27 cellular contexts compared by ENCODE assay signal in genomic region chr9:121464968-121465367, GRCh38. TPM values are rescaled to one million over a fixed set of nuclear protein-coding genes. Genes with fewer than 3 reads are reported as not detected.
DNase-seq lines count a peak whose midpoint lies in the region; ATAC-seq, FAIRE-seq and TF ChIP-seq lines count a peak whose summit lies in the region.
"Had no signal": no experiment of that assay in that cellular context is flagged by ENCODE, and none has a peak within 500 bp of the region (broad histone marks: within the 10 kb centered on the region; RNA-seq: fewer than 3 reads in every experiment).

No MANE protein-coding gene starts in this region.

- no peak overlapping the region for H3K9ac ChIP-seq in endothelial cell of umbilical vein (replicated peaks; ENCODE audit: extremely low read depth, insufficient read depth, low read length)
- H3K9ac ChIP-seq: GM23248 had no signal

- DNase-seq in NCI-H1105 treated with DMSO at 0.1 percent for 48 hours (lab: John Stamatoyannopoulos, UW), result peak; percentile 19
- no peak for DNase-seq in NCI-H1105 (lab: John Stamatoyannopoulos, UW)
- DNase-seq in A549 (ENCODE audit: low read depth in 1 of 2, low spot score in 1 of 2), result peak in 1 of 2 experiments; percentile 9
- DNase-seq in endothelial cell of umbilical vein (ENCODE audit: low read depth, low spot score), result no peak
- peak; percentile 68 for DNase-seq in osteoblast (ENCODE audit: insufficient read length, low spot score, missing footprints)
- no peak for DNase-seq in amygdala (lab: John Stamatoyannopoulos, UW)
- no peak for DNase-seq in activated naive CD4-positive, alpha-beta T cell treated with anti-CD3 and anti-CD28 coated beads, Interleukin-2, amount 50 U/mL, for 16 hours
- DNase-seq: AML-193; C1 segment of cervical spinal cord; CD8-positive, alpha-beta T cell; DND-41; GM23248; HCEC 1CT; MV-4-11; NCI-H1417 treated with DMSO at 0.1 percent for 48 hours; NCI-H187; NCI-H2227 treated with DMSO at 0.1 percent for 48 hours; NCI-H510A treated with DMSO at 0.1 percent for 48 hours; NCI-H748 treated with DMSO at 0.1 percent for 48 hours; Peyer's patch had no signal

- no TSS peak for BruUV-seq in endothelial cell of umbilical vein (replicated peaks; lab: Mats Ljungman, UMichigan)

- H3K9me1 ChIP-seq in endothelial cell of umbilical vein (replicated peaks; ENCODE audit: control insufficient read depth, extremely low read depth, insufficient read depth, low read length), result no peaks in the 10 kb centered on the region

- no peaks in the 10 kb centered on the region for H3K4me1 ChIP-seq in A549
- no peaks in the 10 kb centered on the region for H3K4me1 ChIP-seq in endothelial cell of umbilical vein (ENCODE audit: control insufficient read depth, extremely low read depth, insufficient read depth, low read length)
- no peaks in the 10 kb centered on the region for H3K4me1 ChIP-seq in osteoblast (ENCODE audit: insufficient read depth, low read length)
- H3K4me1 ChIP-seq: Peyer's patch, SJSA1 had no signal

- no peaks in the 10 kb centered on the region for H4K20me1 ChIP-seq in endothelial cell of umbilical vein (replicated peaks; ENCODE audit: control insufficient read depth, extremely low read depth, insufficient read depth, low read length)
- no peaks in the 10 kb centered on the region for H4K20me1 ChIP-seq in osteoblast (ENCODE audit: insufficient read depth, low read length)

- no peak for TF ChIP-seq RAD21 in A549 (conservative IDR thresholded peaks at IDR 0.05 in 1 of 2, IDR thresholded peaks at IDR 0.05 in 1 of 2)

- peak; percentile 69 to 72 for ATAC-seq in A549
- ATAC-seq in HG02870 (IDR thresholded peaks at IDR 0.05; ENCODE audit: unreplicated experiment), result no peak
- ATAC-seq: CD8-positive, alpha-beta T cell had no signal

- TF ChIP-seq EP300 in A549 (IDR thresholded peaks at IDR 0.05), result no peak

- no peaks in the 10 kb centered on the region for H3K79me2 ChIP-seq in endothelial cell of umbilical vein (ENCODE audit: control insufficient read depth, insufficient read depth, low read length)
- no peaks in the 10 kb centered on the region for H3K79me2 ChIP-seq in osteoblast (ENCODE audit: insufficient read depth, low read length)

- TF ChIP-seq POLR2A in A549 (IDR thresholded peaks at IDR 0.05; ENCODE audit: low read length) (no peak), endothelial cell of umbilical vein (IDR thresholded peaks at IDR 0.05; ENCODE audit: low read depth, low read length) (no peak)

- dilution Hi-C loops in endothelial cell of umbilical vein (cut with MboI; ENCODE audit: extremely low pct_ligation_motif_present, low sequenced_read_pairs), result no loop called here

- no peak overlapping the region for H3K4me2 ChIP-seq in A549
- no peak overlapping the region for H3K4me2 ChIP-seq in endothelial cell of umbilical vein (ENCODE audit: insufficient read depth, low read length)
- no peak overlapping the region for H3K4me2 ChIP-seq in osteoblast (ENCODE audit: insufficient read depth, low read length)

- H3K27me3 ChIP-seq in endothelial cell of umbilical vein (ENCODE audit: control insufficient read depth in 2 of 2, insufficient read depth in 2 of 2, low read length in 2 of 2) (peaks cover 25 to 33% of the 10 kb centered on the region in 2 experiments), osteoblast (ENCODE audit: insufficient read depth, low read length) (peaks cover 30% of the 10 kb centered on the region)
- H3K27me3 ChIP-seq: Peyer's patch had no signal

- POLR2A ChIA-PET in A549 (lab: Yijun Ruan, JAX) (no interaction called here), endothelial cell of umbilical vein (lab: Charles Lee) (no interaction called here)

- H3K27ac ChIP-seq in A549, result no peak overlapping the region
- H3K27ac ChIP-seq in endothelial cell of umbilical vein (ENCODE audit: insufficient read depth, low read depth, low read length), result no peak overlapping the region
- no peak overlapping the region for H3K27ac ChIP-seq in osteoblast (ENCODE audit: low read depth, low read length)
- H3K27ac ChIP-seq: 22Rv1, GM23248, Peyer's patch, SJSA1 had no signal

- H2AFZ ChIP-seq in endothelial cell of umbilical vein (ENCODE audit: low read depth, low read length) (no peak overlapping the region), osteoblast (ENCODE audit: low read length) (no peak overlapping the region)
- H2AFZ ChIP-seq: GM23248 had no signal

- CTCF ChIA-PET in A549 (lab: Yijun Ruan, JAX) (interaction anchor here (0.7 to 1.0 kb wide), 4 partner anchors 11 to 747 kb away, joined by 3 read pairs; no protein-coding TSS in a partner anchor), endothelial cell of umbilical vein (lab: Charles Lee) (interaction anchor here (1.0 kb wide), 1 partner anchor 19 kb away, joined by 4 read pairs; no protein-coding TSS in a partner anchor)

- intact Hi-C loops in endothelial cell of umbilical vein (cut with micrococcal nuclease), result no loop called here

- no peak for TF ChIP-seq CTCF in A549 (IDR thresholded peaks at IDR 0.05)
- TF ChIP-seq CTCF in endothelial cell of umbilical vein (IDR thresholded peaks at IDR 0.05; ENCODE audit: extremely low read depth in 1 of 2, insufficient read depth in 1 of 2, low read depth in 1 of 2, low read length in 2 of 2), result no peak
- TF ChIP-seq CTCF in osteoblast (IDR thresholded peaks at IDR 0.05; ENCODE audit: extremely low read depth, low read depth, low read length), result no peak

- H3K9me3 ChIP-seq in A549, result no peaks in the 10 kb centered on the region
- no peaks in the 10 kb centered on the region for H3K9me3 ChIP-seq in endothelial cell of umbilical vein (replicated peaks; ENCODE audit: control insufficient read depth, insufficient read depth, low read length)
- H3K9me3 ChIP-seq in osteoblast (ENCODE audit: low read depth, low read length), result no peaks in the 10 kb centered on the region
- H3K9me3 ChIP-seq: Peyer's patch, SJSA1 had no signal

- H3K4me3 ChIP-seq in A549 (no peak overlapping the region), endothelial cell of umbilical vein (replicated peaks in 1 of 3; ENCODE audit: insufficient read depth in 1 of 3, low read depth in 1 of 3, low read length in 3 of 3) (no peak overlapping the region), osteoblast (ENCODE audit: insufficient read depth, low read length) (no peak overlapping the region)
- H3K4me3 ChIP-seq: GM23248, Peyer's patch, SJSA1 had no signal

- H3K36me3 ChIP-seq in endothelial cell of umbilical vein (ENCODE audit: control insufficient read depth in 2 of 2, extremely low read depth in 1 of 2, insufficient read depth in 2 of 2, low read length in 2 of 2) (no peaks in the 10 kb centered on the region), osteoblast (ENCODE audit: insufficient read depth, low read length) (no peaks in the 10 kb centered on the region)
- H3K36me3 ChIP-seq: Peyer's patch, SJSA1 had no signal

- 43% methylated on average over 4 of the region's 4 CpGs for WGBS in A549 (ENCODE audit: missing lambda C conversion rate)

- FAIRE-seq in A549 (lab: Jason Lieb, UNC) (no peak), endothelial cell of umbilical vein (lab: Jason Lieb, UNC) (peak; percentile 46)
- FAIRE-seq: GM12891 had no signal

TF ChIP-seq in A549, 52 proteins besides CTCF, POLR2A, EP300 and RAD21 (continues in another document):
- TF ChIP-seq TP53 (CRISPR knock-in tag; IDR thresholded peaks at IDR 0.05) (no peak), RARB (CRISPR knock-in tag; IDR thresholded peaks at IDR 0.05) (no peak), ZSCAN20 (CRISPR knock-in tag; IDR thresholded peaks at IDR 0.05) (no peak), EHMT2 (IDR thresholded peaks at IDR 0.05; ENCODE audit: low read depth) (no peak), FOXS1 (CRISPR knock-in tag; IDR thresholded peaks at IDR 0.05) (no peak), MYC (IDR thresholded peaks at IDR 0.05; ENCODE audit: borderline replicate concordance, low read length) (no peak), RCOR1 (IDR thresholded peaks at IDR 0.05; ENCODE audit: low read depth, low read length) (no peak), ESRRA (IDR thresholded peaks at IDR 0.05; ENCODE audit: borderline replicate concordance, low read length) (no peak), CHD4 (IDR thresholded peaks at IDR 0.05; ENCODE audit: borderline replicate concordance) (no peak), FOSL2 (IDR thresholded peaks at IDR 0.05) (no peak), FOSL2 (CRISPR knock-in tag; IDR thresholded peaks at IDR 0.05) (no peak), CHD2 (IDR thresholded peaks at IDR 0.05; ENCODE audit: low read length, partially characterized antibody) (no peak)

TF ChIP-seq in endothelial cell of umbilical vein, 7 proteins besides CTCF, POLR2A, EP300 and RAD21:
- no peak for TF ChIP-seq JUN (IDR thresholded peaks at IDR 0.05; ENCODE audit: borderline replicate concordance, insufficient read depth, insufficient read length, low read depth)

RNA-seq across cellular contexts. Expression of gene GGTA1, which starts 34.7 kb away (rescaled TPM):
- polyA plus RNA-seq in A549 (2011; rRNA removed) (0.05 TPM in 1 of 2 replicates, not detected in the other), A549 (2017; fragmentation: RNase III; extraction: RNeasy Plus Mini Kit Qiagen cat#74134 plus additional on column Dnase treatment) (not detected in 3 replicates), endothelial cell of umbilical vein (not detected in 2 replicates)
- polyA plus RNA-seq in A549 (2012; cell fraction: cytosol; rRNA removed), result not detected in 2 replicates
- polyA plus RNA-seq in A549 (2012; cell fraction: nucleus; rRNA removed), result not detected in 2 replicates
- polyA minus RNA-seq in A549 (2011; rRNA and poly(A)+ RNA removed), result not detected in 2 replicates
- total RNA-seq in endothelial cell of umbilical vein (not detected in 2 replicates), osteoblast (not detected in 2 replicates)
- 0.04 and 0.06 TPM in 2 replicates for polyA plus RNA-seq in endothelial cell of umbilical vein (2011; cell fraction: cytosol; rRNA removed)
- not detected in 2 replicates for polyA plus RNA-seq in endothelial cell of umbilical vein (2011; cell fraction: nucleus; rRNA removed)
- polyA plus RNA-seq in endothelial cell of umbilical vein (2012), result 0.14 TPM in 1 of 2 replicates, not detected in the other
- not detected in 2 replicates for polyA minus RNA-seq in endothelial cell of umbilical vein
- polyA minus RNA-seq in endothelial cell of umbilical vein (2011; cell fraction: cytosol; rRNA and poly(A)+ RNA removed), result not detected
- not detected in 2 replicates for polyA minus RNA-seq in endothelial cell of umbilical vein (2011; cell fraction: nucleus; rRNA and poly(A)+ RNA removed)
- total RNA-seq: CD8-positive, alpha-beta T cell; GM23248; OCI-LY7; SJSA1 had no signal
- polyA plus RNA-seq: AG04450, GM23248, IgD-negative memory B cell had no signal

Comparison
In these comparisons a context has a peak if more than half of its experiments do, and no peak if none do; other contexts are left out.
1. DNase-seq: peak in NCI-H1105 treated with DMSO at 0.1 percent for 48 hours (single experiment) and osteoblast (single experiment); none in NCI-H1105 (single experiment), endothelial cell of umbilical vein (single experiment), amygdala (0 of 56) and activated naive CD4-positive, alpha-beta T cell treated with anti-CD3 and anti-CD28 coated beads, Interleukin-2, amount 50 U/mL, for 16 hours (single experiment).